Comparison of ENCODE assay signal across 1 cellular context in the genomic region with DNA sequence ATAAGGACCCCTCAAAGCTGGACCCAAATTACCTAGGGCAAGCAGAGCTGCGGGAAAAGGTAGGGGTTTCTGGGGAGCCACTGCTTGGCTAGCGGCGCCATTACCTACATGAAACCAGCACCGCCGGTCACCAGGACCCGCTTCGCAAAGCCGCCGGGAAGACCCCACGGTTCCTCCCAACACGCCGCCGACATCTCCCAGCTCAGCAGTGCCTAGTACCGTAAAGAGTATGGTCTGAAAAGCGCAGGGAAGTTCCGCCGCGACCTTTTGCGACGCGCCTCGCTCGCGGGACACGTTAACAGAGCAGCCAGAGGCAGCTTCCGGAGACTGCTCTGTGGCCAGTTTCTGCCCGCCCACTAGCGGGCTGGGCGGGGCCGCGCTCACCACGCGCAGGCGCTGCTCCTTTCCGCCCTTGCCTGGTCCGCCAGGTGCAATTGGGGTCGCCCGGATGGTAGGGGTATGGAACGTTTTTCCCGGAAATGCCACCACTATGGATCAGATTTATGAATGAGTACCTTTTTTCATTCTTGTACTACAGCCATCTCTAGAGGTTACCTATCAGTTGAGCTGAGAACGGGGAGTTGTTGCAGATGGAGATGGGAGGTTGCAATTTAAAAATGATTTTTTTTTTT.
TF ChIP-seq lines count a peak whose summit lies in the region.

A gene with protein sequence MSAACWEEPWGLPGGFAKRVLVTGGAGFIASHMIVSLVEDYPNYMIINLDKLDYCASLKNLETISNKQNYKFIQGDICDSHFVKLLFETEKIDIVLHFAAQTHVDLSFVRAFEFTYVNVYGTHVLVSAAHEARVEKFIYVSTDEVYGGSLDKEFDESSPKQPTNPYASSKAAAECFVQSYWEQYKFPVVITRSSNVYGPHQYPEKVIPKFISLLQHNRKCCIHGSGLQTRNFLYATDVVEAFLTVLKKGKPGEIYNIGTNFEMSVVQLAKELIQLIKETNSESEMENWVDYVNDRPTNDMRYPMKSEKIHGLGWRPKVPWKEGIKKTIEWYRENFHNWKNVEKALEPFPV (minus strand): TSS at position 210 of the 632 bp plus-strand sequence. CDS start 16 bp downstream, at position 194.

TF ChIP-seq in K562, 482 proteins besides CTCF, POLR2A, EP300 and RAD21 (continued from another document):
- TF ChIP-seq NFE2L1 (tag; IDR thresholded peaks at IDR 0.05; ENCODE audit: borderline replicate concordance, low read depth), result no peak
- no peak for TF ChIP-seq ZNF41 (CRISPR knock-in tag; conservative IDR thresholded peaks at IDR 0.05)
- no peak for TF ChIP-seq U2AF2 (optimal IDR thresholded peaks at IDR 0.05; ENCODE audit: low read depth, low read length)
- peak; percentile 95 for TF ChIP-seq HNRNPLL (IDR thresholded peaks at IDR 0.05; ENCODE audit: low read depth, low read length, poor library complexity, severe bottlenecking)
- peak; percentile 86 for TF ChIP-seq PML (IDR thresholded peaks at IDR 0.05; ENCODE audit: low read length)
- no peak for TF ChIP-seq TGIF2 (CRISPR knock-in tag; IDR thresholded peaks at IDR 0.05)
TF ChIP-seq in K562: peak in this region for 59.
